ENCODE assay signal across 1 cellular context in genomic region chr12:13193403-13194100, GRCh38.
TF ChIP-seq lines count a peak whose summit lies in the region.

No MANE protein-coding gene starts in this region.

TF ChIP-seq in WTC11, 78 proteins besides CTCF, POLR2A, EP300 and RAD21 (continued from another document):
- no peak for TF ChIP-seq ZNF532 (CRISPR knock-in tag; IDR thresholded peaks at IDR 0.05; ENCODE audit: borderline replicate concordance)
- no peak for TF ChIP-seq AFF4 (CRISPR knock-in tag; IDR thresholded peaks at IDR 0.05; ENCODE audit: borderline replicate concordance)
- no peak for TF ChIP-seq HMGXB4 (CRISPR knock-in tag; IDR thresholded peaks at IDR 0.05)
- no peak for TF ChIP-seq JAZF1 (CRISPR knock-in tag; IDR thresholded peaks at IDR 0.05)
- no peak for TF ChIP-seq NFATC4 (CRISPR knock-in tag; IDR thresholded peaks at IDR 0.05)
- TF ChIP-seq STAT6 (CRISPR knock-in tag; conservative IDR thresholded peaks at IDR 0.05; ENCODE audit: low read depth) = no peak
- no peak for TF ChIP-seq ATF6 (CRISPR knock-in tag; IDR thresholded peaks at IDR 0.05)
TF ChIP-seq in WTC11: peak in this region for 0.
